ENCODE assay signal across 8 cellular contexts in genomic region chr18:79679552-79680099, GRCh38. TPM values are rescaled to one million over a fixed set of nuclear protein-coding genes. Genes with fewer than 3 reads are reported as not detected.
A peak's percentile ranks its signal among the peaks of the same experiment; 100 is the strongest.
DNase-seq lines count a peak whose midpoint lies in the region; ATAC-seq and TF ChIP-seq lines count a peak whose summit lies in the region.

TSS of gene CTDP1 (plus strand) at chr18:79679803. CDS start at chr18:79679948, 145 bp downstream.

- peak; percentile 74 for ATAC-seq in foreskin keratinocyte

- H3K36me3 Mint-ChIP-seq in neural progenitor cell = peaks cover 4% of the 10 kb centered on the region

- peak; percentile 93 for DNase-seq in ELR (ENCODE audit: low read depth)
- peak; percentile 59 for DNase-seq in GOT3 (lab: John Stamatoyannopoulos, UW)
- peak; percentile 76 for DNase-seq in LNCaP clone FGC (ENCODE audit: low read depth)
- DNase-seq in activated gamma-delta T cell treated with Interleukin-2 at 50 U/mL for 16 hours = peak; percentile 82
- DNase-seq in foreskin keratinocyte = peak; percentile 88 to 93
- peak; percentile 98 for DNase-seq in neural progenitor cell (ENCODE audit: low spot score)

- peak within 1 kb of the TSS; percentile 96 for H3K4me3 Mint-ChIP-seq in neural progenitor cell

- peaks cover 9% of the 10 kb centered on the region for H3K27me3 Mint-ChIP-seq in neural progenitor cell (ENCODE audit: insufficient read depth, low read depth)

- H3K4me1 ChIP-seq in foreskin keratinocyte = no peaks in the 10 kb centered on the region
- peaks cover 16% of the 10 kb centered on the region for H3K4me1 ChIP-seq in neural progenitor cell
- H3K4me1 ChIP-seq in stomach smooth muscle (ENCODE audit: control insufficient read depth, insufficient read depth, low read length) = peaks cover 30% of the 10 kb centered on the region

- H3K4me3 ChIP-seq in LNCaP clone FGC (ENCODE audit: low read depth, low read length) (peak within 1 kb of the TSS; percentile 68), neural progenitor cell (peak within 1 kb of the TSS; percentile 92), stomach smooth muscle (ENCODE audit: low read length in 2 of 2) (peak within 1 kb of the TSS; percentile 77 to 96)

- peak within 1 kb of the TSS; percentile 93 for H3K27ac Mint-ChIP-seq in neural progenitor cell

- H3K79me2 ChIP-seq in neural progenitor cell (ENCODE audit: low read depth) = peaks cover 58% of the 10 kb centered on the region

- H3K27me3 ChIP-seq in foreskin keratinocyte (no peaks in the 10 kb centered on the region), neural progenitor cell (no peaks in the 10 kb centered on the region), stomach smooth muscle (ENCODE audit: control insufficient read depth in 1 of 2, insufficient read depth in 2 of 2, low read length in 2 of 2) (no peaks in the 10 kb centered on the region)

- no peaks in the 10 kb centered on the region for H3K9me3 ChIP-seq in neural progenitor cell (ENCODE audit: low read depth)
- H3K9me3 ChIP-seq in stomach smooth muscle (ENCODE audit: control insufficient read depth in 2 of 2, low read length in 2 of 2) = no peaks in the 10 kb centered on the region

- peak within 1 kb of the TSS; percentile 84 for H3K9ac ChIP-seq in neural progenitor cell
- peak within 1 kb of the TSS; percentile 74 to 89 for H3K9ac ChIP-seq in stomach smooth muscle (ENCODE audit: low read length in 2 of 2)

- peaks cover 32% of the 10 kb centered on the region for H3K4me1 Mint-ChIP-seq in neural progenitor cell

- H2AFZ ChIP-seq in neural progenitor cell (replicated peaks) = peak within 1 kb of the TSS; percentile 100

- peak within 1 kb of the TSS; percentile 80 for H3K4me2 ChIP-seq in neural progenitor cell

- H3K36me3 ChIP-seq in neural progenitor cell (no peaks in the 10 kb centered on the region), stomach smooth muscle (ENCODE audit: control insufficient read depth in 2 of 2, insufficient read depth in 2 of 2, low read length in 2 of 2) (peaks cover 0 to 6% of the 10 kb centered on the region in 2 donors)

- H4K20me1 ChIP-seq in neural progenitor cell (ENCODE audit: low read depth) = peaks cover 38% of the 10 kb centered on the region

- H3K9me3 Mint-ChIP-seq in neural progenitor cell = no peaks in the 10 kb centered on the region

- no peaks in the 10 kb centered on the region for H3F3A ChIP-seq in neural progenitor cell (ENCODE audit: low read depth)

- peak within 1 kb of the TSS; percentile 87 for H3K27ac ChIP-seq in foreskin keratinocyte
- peak within 1 kb of the TSS; percentile 89 for H3K27ac ChIP-seq in neural progenitor cell
- H3K27ac ChIP-seq in stomach smooth muscle (ENCODE audit: low read length) = peak within 1 kb of the TSS; percentile 95

- TF ChIP-seq CTCF in LNCaP clone FGC (IDR thresholded peaks at IDR 0.05; ENCODE audit: control insufficient read depth, extremely low read depth, insufficient read depth) (peak; percentile 7; the same call in 1 of the 2 replicates), foreskin keratinocyte (conservative IDR thresholded peaks at IDR 0.05) (peak; percentile 17), neural progenitor cell (IDR thresholded peaks at IDR 0.05) (no peak)

- peak; percentile 53 for TF ChIP-seq POLR2A in Raji (IDR thresholded peaks at IDR 0.05; ENCODE audit: insufficient read depth, low read depth, low read length)

RNA-seq across cellular contexts. Expression of gene CTDP1, which starts in this region (rescaled TPM):
- total RNA-seq in foreskin keratinocyte (15.0 and 15.2 TPM in 2 replicates), neural progenitor cell (ENCODE audit: low replicate concordance) (11.8 and 25.9 TPM in 2 replicates)
- polyA plus RNA-seq in foreskin keratinocyte = 12.1 and 13.5 TPM in 2 replicates

Comparison
In these comparisons a context has a peak if more than half of its experiments do, and no peak if none do; other contexts are left out.
1. Peak in every context shown above with its lines: DNase-seq, ATAC-seq, H3K4me3 ChIP-seq and H3K27ac ChIP-seq.